In genomic region chr15:86892774-86893449, GRCh38 we compare ENCODE assay signal across 17 cellular contexts.
DNase-seq lines count a peak whose midpoint lies in the region; FAIRE-seq and TF ChIP-seq lines count a peak whose summit lies in the region.
"Had no signal": no experiment of that assay in that cellular context is flagged by ENCODE, and none has a peak within 500 bp of the region (broad histone marks: within the 10 kb centered on the region; RNA-seq: fewer than 3 reads in every experiment).

No MANE protein-coding gene starts in this region.

- H3K9me3 ChIP-seq in astrocyte (ENCODE audit: insufficient read depth, low read depth, low read length): no peaks in the 10 kb centered on the region
- H3K9me3 ChIP-seq: A549, pancreas had no signal

- peaks cover 14% of the 10 kb centered on the region for H3K4me1 ChIP-seq in astrocyte (ENCODE audit: insufficient read depth, low read length)
- H3K4me1 ChIP-seq: A549, pancreas had no signal

- H3K79me2 ChIP-seq in astrocyte (ENCODE audit: insufficient read depth, low read length): no peaks in the 10 kb centered on the region

- H3K27me3 ChIP-seq in astrocyte (ENCODE audit: insufficient read depth, low read length): peaks cover 2% of the 10 kb centered on the region

- H4K20me1 ChIP-seq in astrocyte (ENCODE audit: insufficient read depth, low read length): no peaks in the 10 kb centered on the region

- H3K4me3 Mint-ChIP-seq in astrocyte (ENCODE audit: unreplicated experiment): peak overlapping the region; percentile 43
- H3K4me3 Mint-ChIP-seq: mesothelial cell of epicardium, type B pancreatic cell had no signal

- FAIRE-seq in astrocyte (lab: Jason Lieb, UNC): no peak
- FAIRE-seq: A549, pancreas, TTC549 had no signal

- no peak overlapping the region for H2AFZ ChIP-seq in astrocyte (ENCODE audit: low read depth, low read length)

- peak overlapping the region; percentile 12 for H3K9ac ChIP-seq in astrocyte (ENCODE audit: low read length)

- peaks cover 2% of the 10 kb centered on the region for H3K27me3 Mint-ChIP-seq in astrocyte (ENCODE audit: low read depth, unreplicated experiment)

- no peaks in the 10 kb centered on the region for H3K36me3 ChIP-seq in astrocyte (ENCODE audit: insufficient read depth, low read length)
- H3K36me3 ChIP-seq: pancreas had no signal

- H3K27ac ChIP-seq in astrocyte (ENCODE audit: low read depth, low read length): peak overlapping the region; percentile 5
- H3K27ac ChIP-seq: A549, pancreas had no signal

- DNase-seq in NCI-H187 (lab: John Stamatoyannopoulos, UW) (peak; percentile 3 to 21), NCI-H187 treated with DMSO at 0.1 percent for 48 hours (lab: John Stamatoyannopoulos, UW) (no peak), NCI-H146 treated with DMSO at 0.1 percent for 48 hours (lab: John Stamatoyannopoulos, UW; ENCODE audit: unreplicated experiment) (peak; percentile 67), astrocyte (ENCODE audit: low read depth) (peak; percentile 96), non-pigmented ciliary epithelial cell (ENCODE audit: low read depth) (peak; percentile 8), SHP77 treated with DMSO at 0.1 percent for 48 hours (lab: John Stamatoyannopoulos, UW) (no peak), GM19238 (ENCODE audit: insufficient read length, low spot score) (no peak), NCI-H526 treated with DMSO at 0.1 percent for 48 hours (lab: John Stamatoyannopoulos, UW) (no peak)
- DNase-seq: activated CD8-positive, alpha-beta memory T cell treated with anti-CD3 and anti-CD28 coated beads for 24 hours; activated naive CD4-positive, alpha-beta T cell treated with anti-CD3 and anti-CD28 coated beads, Interleukin-2, amount 50 U/mL, for 16 hours; KBM-7; NCI-H2107; pancreas had no signal

- no peak for TF ChIP-seq CTCF in astrocyte (IDR thresholded peaks at IDR 0.05; ENCODE audit: insufficient read depth, low read depth, low read length)

- H3K9me3 Mint-ChIP-seq in astrocyte (ENCODE audit: unreplicated experiment): no peaks in the 10 kb centered on the region
- H3K9me3 Mint-ChIP-seq: type B pancreatic cell had no signal

- peak overlapping the region; percentile 6 for H3K4me3 ChIP-seq in astrocyte (ENCODE audit: insufficient read depth, low read depth, low read length)
- H3K4me3 ChIP-seq: A549, pancreas had no signal

- no peaks in the 10 kb centered on the region for H3K36me3 Mint-ChIP-seq in astrocyte (ENCODE audit: low read depth, unreplicated experiment)
- H3K36me3 Mint-ChIP-seq: type B pancreatic cell had no signal

- peaks cover 36% of the 10 kb centered on the region for H3K4me1 Mint-ChIP-seq in astrocyte (ENCODE audit: low read depth, unreplicated experiment)

- H3K4me2 ChIP-seq in astrocyte (ENCODE audit: low read length): peak overlapping the region; percentile 76
- H3K4me2 ChIP-seq: A549 had no signal

- peak overlapping the region; percentile 93 for H3K27ac Mint-ChIP-seq in astrocyte (ENCODE audit: unreplicated experiment)
- H3K27ac Mint-ChIP-seq: mesothelial cell of epicardium, type B pancreatic cell had no signal

Comparison
In these comparisons a context has a peak if more than half of its experiments do, and no peak if none do; other contexts are left out.
1. DNase-seq: peak in NCI-H187 (2 of 2), NCI-H146 treated with DMSO at 0.1 percent for 48 hours (single experiment), astrocyte (single experiment) and non-pigmented ciliary epithelial cell (single experiment); none in NCI-H187 treated with DMSO at 0.1 percent for 48 hours (single experiment), SHP77 treated with DMSO at 0.1 percent for 48 hours (single experiment), GM19238 (single experiment) and NCI-H526 treated with DMSO at 0.1 percent for 48 hours (single experiment).